Comparison of ENCODE assay signal across 8 cellular contexts in the genomic region with DNA sequence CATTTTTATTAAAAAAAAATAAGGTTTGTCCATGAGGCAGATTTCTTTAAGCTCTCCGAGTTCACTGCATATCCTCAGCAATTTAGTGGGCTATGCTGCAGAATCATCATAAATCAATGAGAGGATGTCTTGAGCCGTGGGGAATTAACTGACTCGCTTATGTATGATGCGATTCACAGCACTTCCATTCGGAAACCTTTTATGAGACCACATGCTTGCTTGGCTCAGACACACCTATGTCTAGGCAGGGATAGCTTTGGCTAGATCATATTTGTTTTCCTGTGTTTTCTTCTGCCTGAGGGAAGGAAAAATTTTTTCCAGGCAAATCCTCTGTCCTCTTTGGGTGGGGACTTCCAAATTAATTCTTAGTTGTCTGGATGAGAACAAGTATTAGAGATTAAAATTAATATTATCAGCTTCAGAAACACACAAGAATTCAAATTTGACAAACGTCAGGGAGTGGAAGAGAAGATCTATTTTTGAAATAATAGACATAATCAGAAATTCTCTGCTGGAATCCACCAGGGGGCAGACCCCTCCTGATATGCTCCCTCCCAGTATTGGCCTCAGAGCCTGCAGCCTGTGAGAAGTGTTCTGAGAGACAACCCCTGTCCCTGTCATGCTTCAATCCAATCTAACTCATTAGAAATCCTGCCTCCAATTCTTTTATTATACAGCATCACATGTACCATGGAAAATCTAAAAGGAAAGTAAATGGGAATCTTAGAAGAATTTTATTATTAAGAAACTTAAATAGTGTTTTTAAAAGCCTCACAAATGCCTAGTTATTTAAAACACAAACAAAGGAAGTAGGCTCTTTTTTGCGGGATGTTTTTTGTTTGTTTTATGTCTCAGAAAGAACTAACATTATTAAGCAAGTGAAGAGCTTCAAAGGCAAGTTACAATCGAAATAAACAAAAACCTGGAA.
A peak's percentile ranks its signal among the peaks of the same experiment; 100 is the strongest.
DNase-seq lines count a peak whose midpoint lies in the region; ATAC-seq and TF ChIP-seq lines count a peak whose summit lies in the region.

No MANE protein-coding gene starts in this region.

- H3K4me3 ChIP-seq in OCI-LY7 (ENCODE audit: low read depth, low read length, poor library complexity, severe bottlenecking) (no peak overlapping the region), dorsolateral prefrontal cortex (peak overlapping the region in 38 of 59 donors; percentile 1 to 48 (median 19))

- H2AFZ ChIP-seq in OCI-LY7 (ENCODE audit: low read length) = no peak overlapping the region

- no peaks in the 10 kb centered on the region for H3K4me1 Mint-ChIP-seq in stimulated activated effector memory CD8-positive, alpha-beta T cell treated with anti-CD3 and anti-CD28 coated beads, Interleukin-12 subunit alpha, Interleukin-12 subunit beta, amount 100 ng/mL, for 72 hours

- TF ChIP-seq CTCF in GM10266 (IDR thresholded peaks at IDR 0.05; ENCODE audit: control insufficient read depth, insufficient read depth, low read depth, missing control alignments) (peak; percentile 58), OCI-LY7 (conservative IDR thresholded peaks at IDR 0.05; ENCODE audit: low read length) (peak; percentile 72), dorsolateral prefrontal cortex (IDR thresholded peaks at IDR 0.05 in 54 of 56, conservative IDR thresholded peaks at IDR 0.05 in 2 of 56; ENCODE audit: low read depth in 1 of 56, partially characterized antibody in 56 of 56) (peak; percentile 62 to 94 (median 80))

- DNase-seq in GM10266 (ENCODE audit: extremely low spot score) (peak; percentile 27), HT1080 (ENCODE audit: low read depth) (peak; percentile 37), OCI-LY7 (ENCODE audit: low spot score) (peak; percentile 14), dorsolateral prefrontal cortex (peak; percentile 11 to 81 (median 64)), middle frontal gyrus (ENCODE audit: extremely low spot score, low spot score) (peak; percentile 58), 8988T (no peak)
- no peak for DNase-seq in stimulated activated effector memory CD8-positive, alpha-beta T cell treated with anti-CD3 and anti-CD28 coated beads, Interleukin-12 subunit alpha, Interleukin-12 subunit beta, amount 100 ng/mL, for 72 hours (ENCODE audit: low spot score in 2 of 2)

- H3K9me3 ChIP-seq in OCI-LY7 (ENCODE audit: low read length) = no peaks in the 10 kb centered on the region

- CTCF ChIA-PET in OCI-LY7 (lab: Charles Lee; ENCODE audit: unreplicated experiment) = no interaction called here

- intact Hi-C loops in OCI-LY7 (cut with micrococcal nuclease; ENCODE audit: unreplicated experiment) = no loop called here
- intact Hi-C loops in dorsolateral prefrontal cortex (cut with DNase I) = loop anchor here (1.0 to 5.0 kb wide), 3 partner anchors 329 to 792 kb away; no protein-coding TSS in a partner anchor

- no peak overlapping the region for H3K27ac ChIP-seq in OCI-LY7 (ENCODE audit: low read depth, low read length, poor library complexity, severe bottlenecking)
- peak overlapping the region in 17 of 59 donors; percentile 10 to 66 (median 29) for H3K27ac ChIP-seq in dorsolateral prefrontal cortex

- H3K79me2 ChIP-seq in OCI-LY7 (ENCODE audit: insufficient read depth, low read depth, low read length) = no peaks in the 10 kb centered on the region

- H3K9me3 Mint-ChIP-seq in stimulated activated effector memory CD8-positive, alpha-beta T cell treated with anti-CD3 and anti-CD28 coated beads, Interleukin-12 subunit alpha, Interleukin-12 subunit beta, amount 100 ng/mL, for 72 hours = no peaks in the 10 kb centered on the region

- H3K27me3 ChIP-seq in dorsolateral prefrontal cortex = no peaks in the 10 kb centered on the region

- H3K4me2 ChIP-seq in OCI-LY7 (ENCODE audit: low read length) = no peak overlapping the region

- peak; percentile 89 for ATAC-seq in GM21390 (IDR thresholded peaks at IDR 0.05; ENCODE audit: unreplicated experiment)
- no peak for ATAC-seq in stimulated activated effector memory CD8-positive, alpha-beta T cell treated with anti-CD3 and anti-CD28 coated beads, Interleukin-12 subunit alpha, Interleukin-12 subunit beta, amount 100 ng/mL, for 72 hours

- no peaks in the 10 kb centered on the region for H4K20me1 ChIP-seq in OCI-LY7 (ENCODE audit: insufficient read depth, low read length)

- POLR2A ChIA-PET in OCI-LY7 (lab: Charles Lee) = interaction anchor here (0.9 kb wide), 1 partner anchor 127 kb away, joined by 3 read pairs; no protein-coding TSS in a partner anchor

- H3K36me3 Mint-ChIP-seq in stimulated activated effector memory CD8-positive, alpha-beta T cell treated with anti-CD3 and anti-CD28 coated beads, Interleukin-12 subunit alpha, Interleukin-12 subunit beta, amount 100 ng/mL, for 72 hours = no peaks in the 10 kb centered on the region

- no peaks in the 10 kb centered on the region for H3K4me1 ChIP-seq in OCI-LY7 (ENCODE audit: insufficient read depth, low read length, poor library complexity, severe bottlenecking)

- H3K9me2 ChIP-seq in OCI-LY7 (ENCODE audit: insufficient read depth, low read length) = no peaks in the 10 kb centered on the region

- H3K36me3 ChIP-seq in OCI-LY7 (ENCODE audit: insufficient read depth, low read length) = no peaks in the 10 kb centered on the region

- H3K4me3 Mint-ChIP-seq in stimulated activated effector memory CD8-positive, alpha-beta T cell treated with anti-CD3 and anti-CD28 coated beads, Interleukin-12 subunit alpha, Interleukin-12 subunit beta, amount 100 ng/mL, for 72 hours = no peak overlapping the region

- BruUV-seq in OCI-LY7 (replicated peaks; lab: Mats Ljungman, UMichigan) = no TSS peak

- H3K27ac Mint-ChIP-seq in stimulated activated effector memory CD8-positive, alpha-beta T cell treated with anti-CD3 and anti-CD28 coated beads, Interleukin-12 subunit alpha, Interleukin-12 subunit beta, amount 100 ng/mL, for 72 hours = no peak overlapping the region

Comparison
In these comparisons a context has a peak if more than half of its experiments do, and no peak if none do; other contexts are left out.
1. DNase-seq: peak in GM10266 (single experiment), HT1080 (single experiment), OCI-LY7 (single experiment), dorsolateral prefrontal cortex (10 of 10) and middle frontal gyrus (single experiment); none in 8988T (single experiment) and stimulated activated effector memory CD8-positive, alpha-beta T cell treated with anti-CD3 and anti-CD28 coated beads, Interleukin-12 subunit alpha, Interleukin-12 subunit beta, amount 100 ng/mL, for 72 hours (0 of 2).
2. Peak in every context shown above with its lines, with median percentiles within 50 percentile points of each other: CTCF ChIP-seq.